Comparison of ENCODE assay signal across 9 cellular contexts in genomic region chr4:147821555-147821954, GRCh38.
DNase-seq lines count a peak whose midpoint lies in the region; ATAC-seq, FAIRE-seq and TF ChIP-seq lines count a peak whose summit lies in the region.
"Had no signal": no experiment of that assay in that cellular context is flagged by ENCODE, and none has a peak within 500 bp of the region (broad histone marks: within the 10 kb centered on the region; RNA-seq: fewer than 3 reads in every experiment).

No MANE protein-coding gene starts in this region.

- no peak for FAIRE-seq in frontal cortex (lab: Jason Lieb, UNC)

- H3K4me3 ChIP-seq in gastroesophageal sphincter: no peak overlapping the region
- H3K4me3 ChIP-seq: MG63 had no signal

- TF ChIP-seq EP300 in gastroesophageal sphincter (IDR thresholded peaks at IDR 0.05): no peak

- peak overlapping the region; percentile 60 to 96 (median 88) for H3K27ac ChIP-seq in gastroesophageal sphincter

- TF ChIP-seq CTCF in gastroesophageal sphincter (IDR thresholded peaks at IDR 0.05): no peak

- H3K36me3 ChIP-seq in gastroesophageal sphincter: peaks cover 0 to 32% of the 10 kb centered on the region in 2 donors
- H3K36me3 ChIP-seq: MG63 had no signal

- no peaks in the 10 kb centered on the region for H3K27me3 ChIP-seq in gastroesophageal sphincter
- H3K27me3 ChIP-seq: MG63 had no signal

- no peak for TF ChIP-seq POLR2A in gastroesophageal sphincter (IDR thresholded peaks at IDR 0.05)

- 16 to 37% methylated on average over 2 of the region's 2 CpGs for WGBS in gastroesophageal sphincter (ENCODE audit: low coverage in 1 of 2), 2 donors

- H3K4me1 ChIP-seq in gastroesophageal sphincter: peaks cover 37 to 99% (median 45%) of the 10 kb centered on the region in 3 donors

- H3K9me3 ChIP-seq in gastroesophageal sphincter: no peaks in the 10 kb centered on the region
- H3K9me3 ChIP-seq: MG63 had no signal

- DNase-seq in EH (ENCODE audit: low read depth) (peak; percentile 43), NCI-H1436 treated with DMSO at 0.1 percent for 48 hours (lab: John Stamatoyannopoulos, UW) (no peak), frontal cortex (ENCODE audit: low spot score in 2 of 2) (no peak)
- DNase-seq in stimulated activated naive CD4-positive, alpha-beta T cell (lab: John Stamatoyannopoulos, UW): no peak
- DNase-seq: MG63 had no signal

- ATAC-seq in GM19467 (IDR thresholded peaks at IDR 0.05; ENCODE audit: unreplicated experiment): peak; percentile 44
- ATAC-seq in HG03354 (IDR thresholded peaks at IDR 0.05; ENCODE audit: poor library complexity, severe bottlenecking, unreplicated experiment): peak; percentile 76
- ATAC-seq in gastroesophageal sphincter: no peak
- no peak for ATAC-seq in HG02840 (IDR thresholded peaks at IDR 0.05; ENCODE audit: low FRiP score, unreplicated experiment)

Comparison
In these comparisons a context has a peak if more than half of its experiments do, and no peak if none do; other contexts are left out.
1. ATAC-seq: peak in GM19467 (single experiment) and HG03354 (single experiment); none in gastroesophageal sphincter (single experiment) and HG02840 (single experiment).